Comparison of ENCODE assay signal across 21 cellular contexts in genomic region chr4:54581807-54582206, GRCh38.
"Had no signal": no experiment of that assay in that cellular context is flagged by ENCODE, and none has a peak within 500 bp of the region (broad histone marks: within the 10 kb centered on the region; RNA-seq: fewer than 3 reads in every experiment).

No MANE protein-coding gene starts in this region.

- H3K27ac ChIP-seq: esophagus squamous epithelium, gastroesophageal sphincter, parathyroid adenoma, psoas muscle, right lobe of liver, suprapubic skin, thyroid gland, upper lobe of left lung, uterus had no signal

- H2AFZ ChIP-seq: parathyroid adenoma had no signal

- DNase-seq: esophagus squamous epithelium; foreskin fibroblast; glutamatergic neuron; islet precursor cell; mammary epithelial cell; naive thymus-derived CD4-positive, alpha-beta T cell; nephron progenitor cell; psoas muscle; retina; right lobe of liver; stimulated activated CD4-positive, alpha-beta T cell treated with anti-CD3 and anti-CD28 coated beads, Interleukin-4, amount 100 ng/mL, for 1 hour; stimulated activated CD8-positive, alpha-beta memory T cell treated with anti-CD3 and anti-CD28 coated beads, Interleukin-4, amount 100 ng/mL, for 48 hours; stimulated activated naive CD8-positive, alpha-beta T cell treated with anti-CD3 and anti-CD28 coated beads, Interleukin-15, Interleukin-2, amounts not matched to agents 100 U/mL and 50 U/mL, for 24 hours; thyroid gland; upper lobe of left lung; uterus had no signal

- ATAC-seq: gastroesophageal sphincter; left lobe of liver; naive thymus-derived CD4-positive, alpha-beta T cell; psoas muscle; right lobe of liver; stimulated activated effector memory CD8-positive, alpha-beta T cell treated with anti-CD3 and anti-CD28 coated beads, Interleukin-12 subunit alpha, Interleukin-12 subunit beta, amount 100 ng/mL, for 72 hours; stimulated activated naive CD8-positive, alpha-beta T cell treated with anti-CD3 and anti-CD28 coated beads, Interleukin-15, Interleukin-2, amounts not matched to agents 100 U/mL and 50 U/mL, for 24 hours had no signal

- H3K36me3 ChIP-seq: esophagus squamous epithelium, gastroesophageal sphincter, right lobe of liver, suprapubic skin, thyroid gland, upper lobe of left lung, uterus had no signal

- H3K4me3 ChIP-seq: esophagus squamous epithelium, gastroesophageal sphincter, psoas muscle, right lobe of liver, suprapubic skin, thyroid gland, upper lobe of left lung, uterus had no signal

- H3K27me3 ChIP-seq: esophagus squamous epithelium, right lobe of liver, suprapubic skin, thyroid gland, upper lobe of left lung, uterus had no signal

- H3K4me1 ChIP-seq: gastroesophageal sphincter, parathyroid adenoma, psoas muscle, right lobe of liver, thyroid gland, uterus had no signal

- H3K79me2 ChIP-seq: parathyroid adenoma had no signal

- H3K9ac ChIP-seq: parathyroid adenoma had no signal

- H3K9me3 ChIP-seq: esophagus squamous epithelium, gastroesophageal sphincter, psoas muscle, right lobe of liver, suprapubic skin, thyroid gland, upper lobe of left lung, uterus had no signal
